ENCODE assay signal across 10 cellular contexts in the genomic region with DNA sequence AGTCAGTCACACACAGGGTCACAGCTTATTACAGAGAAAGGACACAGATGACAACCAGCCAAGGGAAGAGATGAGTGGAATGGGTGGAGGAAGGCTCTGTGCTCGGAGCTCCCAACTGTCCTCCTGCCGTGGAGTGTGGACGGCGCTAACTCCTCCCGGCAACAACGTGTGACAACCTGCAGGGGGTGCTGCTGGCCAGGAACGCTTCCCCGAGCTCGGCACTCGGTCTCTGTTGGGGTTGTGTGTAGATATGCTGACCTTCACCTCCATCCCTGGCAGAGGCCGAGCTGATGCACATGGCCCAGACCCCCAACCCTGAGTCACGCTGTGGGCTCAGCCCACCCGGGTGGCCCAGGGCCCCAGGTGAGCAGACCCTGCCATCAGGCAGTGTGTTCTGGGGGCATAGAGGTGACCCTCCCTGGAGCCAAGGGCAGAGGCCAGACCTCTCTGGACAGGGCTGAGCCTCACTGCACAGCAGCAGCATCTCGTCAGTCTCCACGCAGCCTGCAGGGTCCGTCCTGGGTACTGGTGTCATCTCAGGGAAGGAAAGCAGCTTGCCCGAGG. TPM values are rescaled to one million over a fixed set of nuclear protein-coding genes. Genes with fewer than 3 reads are reported as not detected.
DNase-seq lines count a peak whose midpoint lies in the region; ATAC-seq and TF ChIP-seq lines count a peak whose summit lies in the region.
"Had no signal": no experiment of that assay in that cellular context is flagged by ENCODE, and none has a peak within 500 bp of the region (broad histone marks: within the 10 kb centered on the region; RNA-seq: fewer than 3 reads in every experiment).

No MANE protein-coding gene starts in this region.

- DNase-seq in COLO668 (lab: John Stamatoyannopoulos, UW; ENCODE audit: unreplicated experiment) (peak; percentile 5), HFFc6 (no peak), chondrocyte (ENCODE audit: low spot score) (no peak), right lobe of liver (no peak), T-helper 9 cell (no peak), NOMO-1 treated with dmso at 0.1 percent for 144 hours (lab: John Stamatoyannopoulos, UW; ENCODE audit: unreplicated experiment) (no peak), pons (ENCODE audit: low spot score) (no peak)
- DNase-seq: NCI-H1417 had no signal

- no peak for TF ChIP-seq POLR2A in right lobe of liver (IDR thresholded peaks at IDR 0.05)

- H3K36me3 ChIP-seq in right lobe of liver, result peaks cover 0 to 28% (median 9%) of the 10 kb centered on the region in 4 donors

- no peak overlapping the region for H3K27ac ChIP-seq in right lobe of liver

- H3K27me3 ChIP-seq in right lobe of liver, result no peaks in the 10 kb centered on the region

- no peaks in the 10 kb centered on the region for H3K9me3 ChIP-seq in right lobe of liver

- no peaks in the 10 kb centered on the region for H3K4me1 ChIP-seq in right lobe of liver

- H3K4me3 Mint-ChIP-seq in HFFc6 (no peak overlapping the region), chondrocyte (ENCODE audit: unreplicated experiment) (no peak overlapping the region)

- TF ChIP-seq CTCF in HFFc6 (IDR thresholded peaks at IDR 0.05) (peak; percentile 64), chondrocyte (IDR thresholded peaks at IDR 0.05) (peak; percentile 53), right lobe of liver (IDR thresholded peaks at IDR 0.05) (peak in 3 of 4 donors; percentile 20 to 34 (median 24))

- WGBS in right lobe of liver (ENCODE audit: insufficient coverage, low coverage, low lambda C conversion rate, missing lambda C conversion rate), result no CpG with 5 or more reads among the region's 17 CpGs

- ATAC-seq in right lobe of liver (peak; percentile 20 to 56 (median 24)), GM18498 (IDR thresholded peaks at IDR 0.05; ENCODE audit: unreplicated experiment) (no peak)

- intact Hi-C loops in right lobe of liver (cut with DNase I), result no loop called here

- H3K27ac Mint-ChIP-seq in HFFc6, result no peak overlapping the region
- H3K27ac Mint-ChIP-seq in chondrocyte (ENCODE audit: unreplicated experiment), result no peak overlapping the region

- peaks cover 5% of the 10 kb centered on the region for H3K27me3 Mint-ChIP-seq in HFFc6 (ENCODE audit: insufficient read depth)
- H3K27me3 Mint-ChIP-seq in chondrocyte (ENCODE audit: low read depth), result no peaks in the 10 kb centered on the region

- H3K4me3 ChIP-seq in right lobe of liver, result no peak overlapping the region
- H3K4me3 ChIP-seq: lung had no signal

- no peaks in the 10 kb centered on the region; the same call in 1 of the 2 replicates for H3K9me3 Mint-ChIP-seq in HFFc6
- H3K9me3 Mint-ChIP-seq in chondrocyte (ENCODE audit: low read depth), result no peaks in the 10 kb centered on the region

- H3K4me1 Mint-ChIP-seq in HFFc6 (ENCODE audit: low read depth) (no peaks in the 10 kb centered on the region), chondrocyte (ENCODE audit: low read depth) (peaks cover 9% of the 10 kb centered on the region)

- H3K36me3 Mint-ChIP-seq in HFFc6 (ENCODE audit: low read depth) (peaks cover 30% of the 10 kb centered on the region), chondrocyte (ENCODE audit: low read depth) (peaks cover 18% of the 10 kb centered on the region)

RNA-seq across cellular contexts. Expression of a gene that starts 14.1 kb away (rescaled TPM):
- 10 to 100 TPM; 20.6 to 28.4 (median 22.5) TPM for total RNA-seq in HFFc6 (2021; fragmentation: NEBNext Ultra II Directional; extraction: Animal tissue kit (Norgen Biotek cat#: 25700))
- total RNA-seq in chondrocyte, result 30.4 to 33.1 TPM (median 31.5 TPM) in 3 replicates
- 10 to 100 TPM; 23.2 to 38.4 (median 30.8) TPM for total RNA-seq in right lobe of liver

RNA-seq across cellular contexts. Expression of a gene that starts 20.6 kb away (rescaled TPM):
- total RNA-seq in HFFc6 (2021; fragmentation: NEBNext Ultra II Directional; extraction: Animal tissue kit (Norgen Biotek cat#: 25700)), result not detected
- total RNA-seq in chondrocyte, result not detected in 3 replicates
- total RNA-seq in right lobe of liver, result under 1 TPM in 2 of 6 experiments, not detected in 4; 0.42 to 0.46 TPM
- total RNA-seq: lung had no signal

RNA-seq across cellular contexts. Expression of a gene that starts 34.1 kb away (rescaled TPM):
- 10 to 100 TPM; 28.5 to 31.5 (median 29.5) TPM for total RNA-seq in HFFc6 (2021; fragmentation: NEBNext Ultra II Directional; extraction: Animal tissue kit (Norgen Biotek cat#: 25700))
- 22.4 to 26.6 TPM (median 26.5 TPM) in 3 replicates for total RNA-seq in chondrocyte
- 10 to 100 TPM; 15.8 to 26.0 (median 22.5) TPM for total RNA-seq in right lobe of liver

RNA-seq across cellular contexts. Expression of a gene that starts 42.4 kb away (rescaled TPM):
- under 1 TPM in 1 of 6 experiments, not detected in 5; 0.12 TPM for total RNA-seq in HFFc6 (2021; fragmentation: NEBNext Ultra II Directional; extraction: Animal tissue kit (Norgen Biotek cat#: 25700))
- total RNA-seq in chondrocyte, result not detected in 3 replicates
- total RNA-seq in right lobe of liver, result not detected
- total RNA-seq: lung had no signal

RNA-seq across cellular contexts. Expression of a gene that starts 46.9 kb away (rescaled TPM):
- total RNA-seq in HFFc6 (2021; fragmentation: NEBNext Ultra II Directional; extraction: Animal tissue kit (Norgen Biotek cat#: 25700)), result not detected
- total RNA-seq in chondrocyte (not detected in 3 replicates), right lobe of liver (not detected)
- total RNA-seq: lung had no signal
